In genomic region chr4:55546633-55547460, GRCh38 we compare ENCODE assay signal across 1 cellular context.
A peak's percentile ranks its signal among the peaks of the same experiment; 100 is the strongest.
TF ChIP-seq lines count a peak whose summit lies in the region.

A gene with protein sequence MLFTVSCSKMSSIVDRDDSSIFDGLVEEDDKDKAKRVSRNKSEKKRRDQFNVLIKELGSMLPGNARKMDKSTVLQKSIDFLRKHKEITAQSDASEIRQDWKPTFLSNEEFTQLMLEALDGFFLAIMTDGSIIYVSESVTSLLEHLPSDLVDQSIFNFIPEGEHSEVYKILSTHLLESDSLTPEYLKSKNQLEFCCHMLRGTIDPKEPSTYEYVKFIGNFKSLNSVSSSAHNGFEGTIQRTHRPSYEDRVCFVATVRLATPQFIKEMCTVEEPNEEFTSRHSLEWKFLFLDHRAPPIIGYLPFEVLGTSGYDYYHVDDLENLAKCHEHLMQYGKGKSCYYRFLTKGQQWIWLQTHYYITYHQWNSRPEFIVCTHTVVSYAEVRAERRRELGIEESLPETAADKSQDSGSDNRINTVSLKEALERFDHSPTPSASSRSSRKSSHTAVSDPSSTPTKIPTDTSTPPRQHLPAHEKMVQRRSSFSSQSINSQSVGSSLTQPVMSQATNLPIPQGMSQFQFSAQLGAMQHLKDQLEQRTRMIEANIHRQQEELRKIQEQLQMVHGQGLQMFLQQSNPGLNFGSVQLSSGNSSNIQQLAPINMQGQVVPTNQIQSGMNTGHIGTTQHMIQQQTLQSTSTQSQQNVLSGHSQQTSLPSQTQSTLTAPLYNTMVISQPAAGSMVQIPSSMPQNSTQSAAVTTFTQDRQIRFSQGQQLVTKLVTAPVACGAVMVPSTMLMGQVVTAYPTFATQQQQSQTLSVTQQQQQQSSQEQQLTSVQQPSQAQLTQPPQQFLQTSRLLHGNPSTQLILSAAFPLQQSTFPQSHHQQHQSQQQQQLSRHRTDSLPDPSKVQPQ (minus strand): TSS chr4:55546909. CDS start chr4:55482785, 64,124 bp downstream.

TF ChIP-seq in K562, 482 proteins besides CTCF, POLR2A, EP300 and RAD21 (continued from another document and continues in another):
- TF ChIP-seq BHLHE40 (IDR thresholded peaks at IDR 0.05; ENCODE audit: low read length): no peak
- TF ChIP-seq CXXC5 (CRISPR knock-in tag; IDR thresholded peaks at IDR 0.05): peak; percentile 87
- TF ChIP-seq CREB5 (CRISPR knock-in tag; IDR thresholded peaks at IDR 0.05): no peak
- no peak for TF ChIP-seq NFE2L1 (tag; IDR thresholded peaks at IDR 0.05; ENCODE audit: borderline replicate concordance, low read depth)
- 0 out of 2 replicates have a peak, but pooled peaks have one; percentile 46 for TF ChIP-seq ERF (CRISPR knock-in tag; IDR thresholded peaks at IDR 0.05)
- TF ChIP-seq CCNT2 (IDR thresholded peaks at IDR 0.05; ENCODE audit: borderline replicate concordance, extremely low read depth, insufficient read length, low read depth, low read length): peak; percentile 71
- TF ChIP-seq SOX6 (IDR thresholded peaks at IDR 0.05): no peak; the same call in 1 of the 2 replicates
- no peak for TF ChIP-seq NR2C2 (CRISPR knock-in tag; IDR thresholded peaks at IDR 0.05)
- no peak; the same call in 1 of the 2 replicates for TF ChIP-seq NR2C2 (tag; IDR thresholded peaks at IDR 0.05)
- no peak for TF ChIP-seq NFE2 (IDR thresholded peaks at IDR 0.05; ENCODE audit: low read depth)
- no peak for TF ChIP-seq HSF4 (CRISPR knock-in tag; IDR thresholded peaks at IDR 0.05; ENCODE audit: borderline replicate concordance)
- TF ChIP-seq PTRF (tag; IDR thresholded peaks at IDR 0.05): no peak
- TF ChIP-seq TEAD1 (CRISPR knock-in tag; IDR thresholded peaks at IDR 0.05): peak in 1 of 2 experiments; percentile 54; a peak in 1 of 4 replicates
- no peak for TF ChIP-seq CREBBP (IDR thresholded peaks at IDR 0.05; ENCODE audit: low read depth, low read length)
- TF ChIP-seq ZNF740 (CRISPR knock-in tag; IDR thresholded peaks at IDR 0.05): peak; percentile 52; the same call in 1 of the 2 replicates
- no peak for TF ChIP-seq ZNF740 (tag; IDR thresholded peaks at IDR 0.05)
- TF ChIP-seq, protein P1, sequence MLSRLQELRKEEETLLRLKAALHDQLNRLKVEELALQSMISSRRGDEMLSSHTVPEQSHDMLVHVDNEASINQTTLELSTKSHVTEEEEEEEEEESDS (CRISPR knock-in tag; IDR thresholded peaks at IDR 0.05): no peak
- TF ChIP-seq MXI1 (IDR thresholded peaks at IDR 0.05; ENCODE audit: low read depth, low read length): no peak
- no peak for TF ChIP-seq TFAM (CRISPR knock-in tag; conservative IDR thresholded peaks at IDR 0.05)
- TF ChIP-seq, protein P2, sequence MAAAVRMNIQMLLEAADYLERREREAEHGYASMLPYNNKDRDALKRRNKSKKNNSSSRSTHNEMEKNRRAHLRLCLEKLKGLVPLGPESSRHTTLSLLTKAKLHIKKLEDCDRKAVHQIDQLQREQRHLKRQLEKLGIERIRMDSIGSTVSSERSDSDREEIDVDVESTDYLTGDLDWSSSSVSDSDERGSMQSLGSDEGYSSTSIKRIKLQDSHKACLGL (CRISPR knock-in tag; IDR thresholded peaks at IDR 0.05; ENCODE audit: borderline replicate concordance, poor library complexity, severe bottlenecking): no peak
- TF ChIP-seq SREBF1 (IDR thresholded peaks at IDR 0.05; ENCODE audit: borderline replicate concordance, low read depth, low read length): no peak
- TF ChIP-seq NFIX (CRISPR knock-in tag; IDR thresholded peaks at IDR 0.05; ENCODE audit: low read depth): no peak
- TF ChIP-seq, protein P3, sequence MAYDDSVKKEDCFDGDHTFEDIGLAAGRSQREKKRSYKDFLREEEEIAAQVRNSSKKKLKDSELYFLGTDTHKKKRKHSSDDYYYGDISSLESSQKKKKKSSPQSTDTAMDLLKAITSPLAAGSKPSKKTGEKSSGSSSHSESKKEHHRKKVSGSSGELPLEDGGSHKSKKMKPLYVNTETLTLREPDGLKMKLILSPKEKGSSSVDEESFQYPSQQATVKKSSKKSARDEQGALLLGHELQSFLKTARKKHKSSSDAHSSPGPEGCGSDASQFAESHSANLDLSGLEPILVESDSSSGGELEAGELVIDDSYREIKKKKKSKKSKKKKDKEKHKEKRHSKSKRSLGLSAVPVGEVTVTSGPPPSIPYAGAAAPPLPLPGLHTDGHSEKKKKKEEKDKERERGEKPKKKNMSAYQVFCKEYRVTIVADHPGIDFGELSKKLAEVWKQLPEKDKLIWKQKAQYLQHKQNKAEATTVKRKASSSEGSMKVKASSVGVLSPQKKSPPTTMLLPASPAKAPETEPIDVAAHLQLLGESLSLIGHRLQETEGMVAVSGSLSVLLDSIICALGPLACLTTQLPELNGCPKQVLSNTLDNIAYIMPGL (CRISPR knock-in tag; IDR thresholded peaks at IDR 0.05): 0 out of 2 replicates have a peak, but pooled peaks have one; percentile 79
- TF ChIP-seq ZNF316 (IDR thresholded peaks at IDR 0.05): no peak
- peak; percentile 69 for TF ChIP-seq SMAD4 (CRISPR knock-in tag; conservative IDR thresholded peaks at IDR 0.05)
- peak; percentile 20 to 46; a peak in 2 of 4 replicates for TF ChIP-seq NONO (IDR thresholded peaks at IDR 0.05; ENCODE audit: low read depth in 2 of 2, low read length in 1 of 2)
- TF ChIP-seq TRIM25 (IDR thresholded peaks at IDR 0.05; ENCODE audit: borderline replicate concordance): no peak
- TF ChIP-seq HDAC2 (IDR thresholded peaks at IDR 0.05): peak; percentile 80; the same call in 1 of the 2 replicates
- no peak for TF ChIP-seq ZNF445 (CRISPR knock-in tag; IDR thresholded peaks at IDR 0.05; ENCODE audit: low read depth)
- TF ChIP-seq PTTG1 (tag; IDR thresholded peaks at IDR 0.05; ENCODE audit: low read depth): no peak
- no peak for TF ChIP-seq CBX2 (IDR thresholded peaks at IDR 0.05; ENCODE audit: insufficient read depth, low read length, poor library complexity, severe bottlenecking)
- no peak for TF ChIP-seq MYNN (IDR thresholded peaks at IDR 0.05)
- no peak for TF ChIP-seq MYNN (CRISPR knock-in tag; IDR thresholded peaks at IDR 0.05)
- TF ChIP-seq ZFP1 (CRISPR knock-in tag; IDR thresholded peaks at IDR 0.05): no peak
- no peak for TF ChIP-seq ATF4 (CRISPR knock-in tag; IDR thresholded peaks at IDR 0.05)
- TF ChIP-seq PATZ1 (CRISPR knock-in tag; IDR thresholded peaks at IDR 0.05; ENCODE audit: borderline replicate concordance): no peak
- no peak for TF ChIP-seq CHCHD3 (CRISPR knock-in tag; IDR thresholded peaks at IDR 0.05)
- no peak for TF ChIP-seq RBM14 (IDR thresholded peaks at IDR 0.05; ENCODE audit: borderline replicate concordance, insufficient read depth, low read depth, low read length)
- TF ChIP-seq, protein P4, sequence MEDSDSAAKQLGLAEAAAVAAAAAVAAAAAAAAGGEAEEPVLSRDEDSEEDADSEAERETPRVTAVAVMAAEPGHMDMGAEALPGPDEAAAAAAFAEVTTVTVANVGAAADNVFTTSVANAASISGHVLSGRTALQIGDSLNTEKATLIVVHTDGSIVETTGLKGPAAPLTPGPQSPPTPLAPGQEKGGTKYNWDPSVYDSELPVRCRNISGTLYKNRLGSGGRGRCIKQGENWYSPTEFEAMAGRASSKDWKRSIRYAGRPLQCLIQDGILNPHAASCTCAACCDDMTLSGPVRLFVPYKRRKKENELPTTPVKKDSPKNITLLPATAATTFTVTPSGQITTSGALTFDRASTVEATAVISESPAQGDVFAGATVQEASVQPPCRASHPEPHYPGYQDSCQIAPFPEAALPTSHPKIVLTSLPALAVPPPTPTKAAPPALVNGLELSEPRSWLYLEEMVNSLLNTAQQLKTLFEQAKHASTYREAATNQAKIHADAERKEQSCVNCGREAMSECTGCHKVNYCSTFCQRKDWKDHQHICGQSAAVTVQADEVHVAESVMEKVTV (CRISPR knock-in tag; IDR thresholded peaks at IDR 0.05): no peak
- TF ChIP-seq ZNF282 (CRISPR knock-in tag; IDR thresholded peaks at IDR 0.05): no peak
- TF ChIP-seq SP1 (CRISPR knock-in tag; IDR thresholded peaks at IDR 0.05): peak; percentile 38
- TF ChIP-seq ADNP (tag; IDR thresholded peaks at IDR 0.05): no peak
- no peak for TF ChIP-seq HES1 (IDR thresholded peaks at IDR 0.05; ENCODE audit: low read depth)
- 0 out of 2 replicates have a peak, but pooled peaks have one; percentile 33 for TF ChIP-seq CREB3L1 (IDR thresholded peaks at IDR 0.05; ENCODE audit: borderline replicate concordance, low read depth)
- peak; percentile 68; the same call in 1 of the 2 replicates for TF ChIP-seq LCOR (CRISPR knock-in tag; IDR thresholded peaks at IDR 0.05)
- TF ChIP-seq ZNF766 (CRISPR knock-in tag; conservative IDR thresholded peaks at IDR 0.05): no peak
- TF ChIP-seq KDM1A (IDR thresholded peaks at IDR 0.05): peak; percentile 95 to 96
- peak; percentile 86 for TF ChIP-seq ZFX (CRISPR knock-in tag; IDR thresholded peaks at IDR 0.05)
- TF ChIP-seq GATAD2A (IDR thresholded peaks at IDR 0.05): no peak
- no peak for TF ChIP-seq ZNF584 (CRISPR knock-in tag; IDR thresholded peaks at IDR 0.05; ENCODE audit: low read depth)
- TF ChIP-seq BACH1 (tag; IDR thresholded peaks at IDR 0.05): no peak
- TF ChIP-seq CBFA2T2 (conservative IDR thresholded peaks at IDR 0.05): no peak
